9 cellular contexts compared by ENCODE assay signal in the genomic region with DNA sequence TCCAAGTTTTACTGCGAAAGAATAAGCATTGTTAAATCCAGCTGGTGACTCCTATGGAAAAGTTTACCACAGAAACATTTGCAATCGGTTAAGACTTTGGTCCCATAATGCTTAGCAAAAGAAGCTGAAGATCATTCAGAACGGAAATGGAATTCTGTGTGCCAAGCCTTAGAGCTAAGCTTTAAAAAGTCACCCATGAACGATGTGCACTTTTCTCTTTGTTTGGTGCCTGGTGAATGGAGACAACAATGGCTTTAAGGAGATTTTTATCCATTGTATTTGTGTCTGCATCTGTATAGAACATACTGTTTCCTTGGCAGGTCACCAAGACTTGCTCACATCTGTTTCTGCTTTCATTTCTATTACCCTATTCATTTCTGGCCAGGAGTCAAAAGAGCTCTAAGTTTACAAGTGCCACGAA. TPM values are rescaled to one million over a fixed set of nuclear protein-coding genes. Genes with fewer than 3 reads are reported as not detected.
DNase-seq lines count a peak whose midpoint lies in the region; ATAC-seq and TF ChIP-seq lines count a peak whose summit lies in the region.
"Had no signal": no experiment of that assay in that cellular context is flagged by ENCODE, and none has a peak within 500 bp of the region (broad histone marks: within the 10 kb centered on the region; RNA-seq: fewer than 3 reads in every experiment).

No MANE protein-coding gene starts in this region.

- H3K4me3 ChIP-seq in astrocyte of the cerebellum (ENCODE audit: low read depth, low read length), result no peak overlapping the region
- H3K4me3 ChIP-seq in hepatocyte, result no peak overlapping the region
- H3K4me3 ChIP-seq in thyroid gland (replicated peaks in 1 of 3), result peak overlapping the region in 1 of 3 donors; percentile 1

- no peak for TF ChIP-seq CTCF in astrocyte of the cerebellum (IDR thresholded peaks at IDR 0.05; ENCODE audit: low read depth, low read length, missing control alignments)
- TF ChIP-seq CTCF in hepatocyte (IDR thresholded peaks at IDR 0.05; ENCODE audit: poor library complexity), result no peak
- TF ChIP-seq CTCF in thyroid gland (IDR thresholded peaks at IDR 0.05), result no peak

- DNase-seq in HT1080 (ENCODE audit: low read depth), result peak; percentile 34
- DNase-seq in astrocyte of the cerebellum (ENCODE audit: low read depth), result peak; percentile 88
- DNase-seq in hepatocyte (ENCODE audit: low spot score), result peak; percentile 77
- DNase-seq in thyroid gland, result no peak
- DNase-seq in amygdala (lab: John Stamatoyannopoulos, UW), result no peak
- no peak for DNase-seq in activated CD4-positive, alpha-beta T cell treated with anti-CD3 and anti-CD28 coated beads, Interleukin-2, amount 50 U/mL, for 1 hour
- DNase-seq in GDM1 (lab: John Stamatoyannopoulos, UW), result no peak
- DNase-seq: activated CD4-positive, alpha-beta T cell treated with anti-CD3 and anti-CD28 coated beads, Interleukin-2, amount 50 U/mL, for 48 hours had no signal

- no peaks in the 10 kb centered on the region for H3K36me3 ChIP-seq in hepatocyte (replicated peaks; ENCODE audit: insufficient read depth, low read depth)
- no peaks in the 10 kb centered on the region for H3K36me3 ChIP-seq in thyroid gland

- H3K4me2 ChIP-seq in hepatocyte, result peak overlapping the region; percentile 60

- in situ Hi-C loops in astrocyte of the cerebellum (cut with HindIII; ENCODE audit: low sequenced_read_pairs), result no loop called here

- no peaks in the 10 kb centered on the region for H3K79me2 ChIP-seq in hepatocyte

- H3K27me3 ChIP-seq in hepatocyte (no peaks in the 10 kb centered on the region), thyroid gland (no peaks in the 10 kb centered on the region)

- H3K4me1 ChIP-seq in hepatocyte (ENCODE audit: insufficient read depth), result peaks cover 10% of the 10 kb centered on the region
- peaks cover 8 to 12% of the 10 kb centered on the region in 2 donors for H3K4me1 ChIP-seq in thyroid gland

- no peaks in the 10 kb centered on the region for H4K20me1 ChIP-seq in hepatocyte (ENCODE audit: insufficient read depth, poor library complexity, severe bottlenecking)

- 48% methylated on average over 5 of the region's 5 CpGs for WGBS in hepatocyte (ENCODE audit: low lambda C conversion rate, missing lambda C conversion rate)
- 3 to 4% methylated on average over 5 of the region's 5 CpGs for WGBS in thyroid gland, 2 donors

- TF ChIP-seq POLR2A in thyroid gland (IDR thresholded peaks at IDR 0.05), result no peak

- intact Hi-C loops in thyroid gland (cut with DNase I), result no loop called here

- peak overlapping the region; percentile 85 for H3K27ac ChIP-seq in hepatocyte
- peak overlapping the region; percentile 75 to 93 (median 85) for H3K27ac ChIP-seq in thyroid gland

- no peaks in the 10 kb centered on the region for H3K9me2 ChIP-seq in hepatocyte (replicated peaks; ENCODE audit: insufficient read depth)

- no peak overlapping the region for H2AFZ ChIP-seq in hepatocyte

- ATAC-seq in GM18520 (IDR thresholded peaks at IDR 0.05; ENCODE audit: unreplicated experiment), result no peak

- no peaks in the 10 kb centered on the region for H3K9me3 ChIP-seq in hepatocyte (ENCODE audit: low read depth)
- no peaks in the 10 kb centered on the region for H3K9me3 ChIP-seq in thyroid gland

RNA-seq across cellular contexts. Expression of a gene that starts 26.3 kb away (rescaled TPM):
- 0.26 and 0.47 TPM in 2 replicates for total RNA-seq in HT1080 (2014; rRNA removed; shearing (Covaris generic))
- 2.5 and 3.2 TPM in 2 replicates for polyA plus RNA-seq in HT1080 (2015; cell fraction: cytosol; rRNA removed)
- 18.5 and 22.6 TPM in 2 replicates for polyA plus RNA-seq in HT1080 (2015; cell fraction: nucleus; rRNA removed)
- total RNA-seq in hepatocyte (1,011 and 1,836 TPM in 2 replicates), thyroid gland (100 to 1,000 TPM in 2 of 4 donors, 10 to 100 TPM in 2; 50.4 to 143 (median 88.4) TPM)
- polyA plus RNA-seq in hepatocyte, result 2,013 and 2,200 TPM in 2 replicates

Comparison
In these comparisons a context has a peak if more than half of its experiments do, and no peak if none do; other contexts are left out.
1. DNase-seq: peak in HT1080 (single experiment), astrocyte of the cerebellum (single experiment) and hepatocyte (single experiment); none in thyroid gland (0 of 2), amygdala (0 of 56), activated CD4-positive, alpha-beta T cell treated with anti-CD3 and anti-CD28 coated beads, Interleukin-2, amount 50 U/mL, for 1 hour (single experiment) and GDM1 (single experiment).
2. RNA of a gene that starts 26.3 kb away (total RNA-seq): 1,011 to 1,836 TPM in hepatocyte and 50.4 to 143 TPM in thyroid gland; 0.26 to 0.47 TPM in HT1080; every median in the first group is over 10 times any median in the second.